In the genomic region with DNA sequence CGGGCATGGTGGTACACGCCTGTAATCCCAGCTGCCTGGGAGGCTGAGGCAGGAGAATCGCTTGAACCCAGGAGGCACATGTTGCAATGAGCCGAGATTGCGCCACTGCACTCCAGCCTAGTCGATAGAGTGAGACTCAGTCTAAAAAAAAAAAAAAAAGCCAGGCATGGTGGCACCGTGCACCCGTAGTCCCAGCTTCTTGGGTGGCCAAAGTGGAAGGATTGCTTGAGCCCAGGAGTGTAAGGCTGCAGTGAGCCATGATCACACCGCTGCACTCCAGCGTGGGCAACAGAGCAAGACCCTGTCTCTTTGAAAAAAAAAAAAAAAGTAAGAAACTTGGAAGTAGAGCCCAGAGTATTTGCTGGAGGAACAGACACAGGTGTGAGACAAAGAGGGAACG, we compare ENCODE assay signal across 14 cellular contexts. TPM values are rescaled to one million over a fixed set of nuclear protein-coding genes. Genes with fewer than 3 reads are reported as not detected.
"Had no signal": no experiment of that assay in that cellular context is flagged by ENCODE, and none has a peak within 500 bp of the region (broad histone marks: within the 10 kb centered on the region; RNA-seq: fewer than 3 reads in every experiment).

No MANE protein-coding gene starts in this region.

- H3K27ac ChIP-seq: foreskin keratinocyte, heart left ventricle, ovary, tibial artery had no signal

- H3K4me3 Mint-ChIP-seq: activated CD4-positive, alpha-beta memory T cell treated with anti-CD3 and anti-CD28 coated beads for 36 hours; activated naive CD4-positive, alpha-beta T cell treated with anti-CD3 and anti-CD28 coated beads, Interleukin-2, amount 50 U/mL, for 24 hours; activated T-helper 17 cell treated with anti-CD3 and anti-CD28 coated beads, Interleukin-2, amount 50 U/mL, for 72 hours; mesothelial cell of epicardium; neural crest cell had no signal

- H3K9me3 ChIP-seq: heart left ventricle, ovary, tibial artery had no signal

- ATAC-seq: activated T-helper 17 cell treated with anti-CD3 and anti-CD28 coated beads, Interleukin-2, amount 50 U/mL, for 72 hours; foreskin keratinocyte; heart left ventricle had no signal

- DNase-seq: activated CD4-positive, alpha-beta memory T cell treated with anti-CD3 and anti-CD28 coated beads for 36 hours; activated CD4-positive, CD25-positive, alpha-beta regulatory T cell treated with anti-CD3 and anti-CD28 coated beads, Interleukin-2, amount 50 U/mL, for 72 hours; anterior cingulate cortex; foreskin keratinocyte; heart left ventricle; stimulated activated CD4-positive, alpha-beta T cell treated with anti-CD3 and anti-CD28 coated beads, Interleukin-15, amount 100 ng/mL, for 24 hours; stimulated activated CD4-positive, alpha-beta T cell treated with anti-CD3 and anti-CD28 coated beads, Interleukin-4, amount 100 ng/mL, for 4 hours; T-helper 2 cell had no signal

- H3K9me3 Mint-ChIP-seq: activated naive CD4-positive, alpha-beta T cell treated with anti-CD3 and anti-CD28 coated beads, Interleukin-2, amount 50 U/mL, for 24 hours; activated T-helper 17 cell treated with anti-CD3 and anti-CD28 coated beads, Interleukin-2, amount 50 U/mL, for 72 hours; neural crest cell had no signal

- H3K4me1 Mint-ChIP-seq: activated T-helper 17 cell treated with anti-CD3 and anti-CD28 coated beads, Interleukin-2, amount 50 U/mL, for 72 hours; mesothelial cell of epicardium had no signal

- H3K27me3 ChIP-seq: foreskin keratinocyte, heart left ventricle, ovary, tibial artery had no signal

- H3K4me1 ChIP-seq: foreskin keratinocyte had no signal

- H3K27me3 Mint-ChIP-seq: activated CD4-positive, alpha-beta memory T cell treated with anti-CD3 and anti-CD28 coated beads for 36 hours; activated naive CD4-positive, alpha-beta T cell treated with anti-CD3 and anti-CD28 coated beads, Interleukin-2, amount 50 U/mL, for 24 hours; activated T-helper 17 cell treated with anti-CD3 and anti-CD28 coated beads, Interleukin-2, amount 50 U/mL, for 72 hours had no signal

- H3K27ac Mint-ChIP-seq: activated CD4-positive, alpha-beta memory T cell treated with anti-CD3 and anti-CD28 coated beads for 36 hours; activated naive CD4-positive, alpha-beta T cell treated with anti-CD3 and anti-CD28 coated beads, Interleukin-2, amount 50 U/mL, for 24 hours; activated T-helper 17 cell treated with anti-CD3 and anti-CD28 coated beads, Interleukin-2, amount 50 U/mL, for 72 hours; mesothelial cell of epicardium had no signal

RNA-seq across cellular contexts. Expression of gene CCDC8, which starts 27.7 kb away (rescaled TPM):
- total RNA-seq: activated CD4-positive, alpha-beta memory T cell treated with anti-CD3 and anti-CD28 coated beads for 36 hours; activated T-helper 17 cell treated with anti-CD3 and anti-CD28 coated beads, Interleukin-2, amount 50 U/mL, for 72 hours had no signal

RNA-seq across cellular contexts. Expression of gene PNMA8C, which starts 43.1 kb away (rescaled TPM):
- total RNA-seq: activated CD4-positive, alpha-beta memory T cell treated with anti-CD3 and anti-CD28 coated beads for 36 hours; activated T-helper 17 cell treated with anti-CD3 and anti-CD28 coated beads, Interleukin-2, amount 50 U/mL, for 72 hours; foreskin keratinocyte had no signal
